Comparison of ENCODE assay signal across 23 cellular contexts in genomic region chr19:17451820-17452219, GRCh38. TPM values are rescaled to one million over a fixed set of nuclear protein-coding genes. Genes with fewer than 3 reads are reported as not detected.
DNase-seq lines count a peak whose midpoint lies in the region; ATAC-seq and TF ChIP-seq lines count a peak whose summit lies in the region.
"Had no signal": no experiment of that assay in that cellular context is flagged by ENCODE, and none has a peak within 500 bp of the region (broad histone marks: within the 10 kb centered on the region; RNA-seq: fewer than 3 reads in every experiment).

No MANE protein-coding gene starts in this region.

- 66 to 80% methylated on average over 4 of the region's 4 CpGs for WGBS in esophagus squamous epithelium, 2 donors

- no peak for ATAC-seq in HG02981 (IDR thresholded peaks at IDR 0.05; ENCODE audit: unreplicated experiment)
- ATAC-seq: A549; CD8-positive, alpha-beta T cell had no signal

- POLR2A ChIA-PET in RWPE1 (lab: Yijun Ruan, JAX; ENCODE audit: low non-redundant PET): no interaction called here

- H3K27ac ChIP-seq in RWPE1 (peak overlapping the region; percentile 92), esophagus squamous epithelium (peak overlapping the region in 3 of 4 donors; percentile 78 to 86 (median 80))
- H3K27ac ChIP-seq: A549, C4-2B had no signal

- CTCF ChIA-PET in RWPE1 (lab: Yijun Ruan, JAX): no interaction called here

- TF ChIP-seq POLR2A in esophagus squamous epithelium (IDR thresholded peaks at IDR 0.05): no peak

- DNase-seq in RWPE1 (ENCODE audit: low spot score) (no peak), esophagus squamous epithelium (lab: John Stamatoyannopoulos, UW) (no peak)
- DNase-seq: AML-193; Caco-2; CD8-positive, alpha-beta T cell; H7; KG1; MM.1S; NCI-H1048; NCI-H1417; NCI-H1694; NCI-H2029 treated with DMSO at 0.1 percent for 48 hours; NCI-H2227 treated with DMSO at 0.1 percent for 48 hours; NCI-H526 treated with DMSO at 0.1 percent for 48 hours; PC-9; SHP77; T-helper 1 cell had no signal

- no peak for TF ChIP-seq CTCF in RWPE1 (conservative IDR thresholded peaks at IDR 0.05; ENCODE audit: low read depth)
- TF ChIP-seq CTCF in esophagus squamous epithelium (IDR thresholded peaks at IDR 0.05): no peak

- no peaks in the 10 kb centered on the region for H3K36me3 ChIP-seq in esophagus squamous epithelium

- H3K9me3 ChIP-seq in esophagus squamous epithelium: peaks cover 0 to 4% (median 0%) of the 10 kb centered on the region in 3 donors
- H3K9me3 ChIP-seq: A549, Caco-2 had no signal

- H3K4me3 ChIP-seq in esophagus squamous epithelium: no peak overlapping the region
- H3K4me3 ChIP-seq: A549, PC-9 had no signal

- intact Hi-C loops in esophagus squamous epithelium (cut with DNase I): no loop called here

- H3K27me3 ChIP-seq in esophagus squamous epithelium: peaks cover 0 to 57% (median 20%) of the 10 kb centered on the region in 4 donors

- peaks cover 6 to 59% (median 10%) of the 10 kb centered on the region in 3 donors for H3K4me1 ChIP-seq in esophagus squamous epithelium
- H3K4me1 ChIP-seq: Caco-2 had no signal

RNA-seq across cellular contexts. Expression of gene TMEM221, which starts 3.4 kb away (rescaled TPM):
- total RNA-seq in esophagus squamous epithelium: under 1 TPM in 2 of 4 donors, not detected in 2; 0.19 to 0.26 TPM
- total RNA-seq: Caco-2; CD8-positive, alpha-beta T cell; H7; RPMI7951 had no signal

RNA-seq across cellular contexts. Expression of gene NXNL1, which starts 8.9 kb away (rescaled TPM):
- not detected for total RNA-seq in esophagus squamous epithelium
- total RNA-seq: Caco-2; CD8-positive, alpha-beta T cell; H7; NCI-H460; PC-9; RPMI7951; SK-MEL-5 had no signal

RNA-seq across cellular contexts. Expression of gene SLC27A1, which starts 18.5 kb away (rescaled TPM):
- total RNA-seq in esophagus squamous epithelium: 10 to 100 TPM in 1 of 4 donors, 1 to 10 TPM in 3; 4.1 to 19.5 (median 8.7) TPM

RNA-seq across cellular contexts. Expression of gene MVB12A, which starts 32.0 kb away (rescaled TPM):
- 10 to 100 TPM; 54.0 to 96.3 (median 61.7) TPM for total RNA-seq in esophagus squamous epithelium

RNA-seq across cellular contexts. Expression of gene BST2, which starts 46.4 kb away (rescaled TPM):
- 10 to 100 TPM in 3 of 4 donors, 1 to 10 TPM in 1; 4.1 to 66.8 (median 31.0) TPM for total RNA-seq in esophagus squamous epithelium
